ENCODE assay signal across 22 cellular contexts in genomic region chr3:89889386-89889785, GRCh38.
DNase-seq lines count a peak whose midpoint lies in the region; ATAC-seq and TF ChIP-seq lines count a peak whose summit lies in the region.
"Had no signal": no experiment of that assay in that cellular context is flagged by ENCODE, and none has a peak within 500 bp of the region (broad histone marks: within the 10 kb centered on the region; RNA-seq: fewer than 3 reads in every experiment).

No MANE protein-coding gene starts in this region.

- no peak overlapping the region for H3K27ac ChIP-seq in iPS DF 6.9 (ENCODE audit: low read length)
- H3K27ac ChIP-seq: C4-2B, GM23248 had no signal

- H3K9me3 Mint-ChIP-seq in progenitor cell of endocrine pancreas (ENCODE audit: low read depth) (peaks cover 7% of the 10 kb centered on the region), glutamatergic neuron (ENCODE audit: unreplicated experiment) (peaks cover 3% of the 10 kb centered on the region)

- H3K36me3 ChIP-seq in iPS DF 6.9 (ENCODE audit: control insufficient read depth, insufficient read depth, low read length), result no peaks in the 10 kb centered on the region

- H3K36me3 Mint-ChIP-seq in progenitor cell of endocrine pancreas (ENCODE audit: insufficient read depth) (no peaks in the 10 kb centered on the region), glutamatergic neuron (ENCODE audit: unreplicated experiment) (peaks cover 6% of the 10 kb centered on the region)
- H3K36me3 Mint-ChIP-seq: CD8-positive, alpha-beta memory T cell had no signal

- no peak overlapping the region for H3K4me3 Mint-ChIP-seq in progenitor cell of endocrine pancreas (ENCODE audit: low read depth)
- H3K4me3 Mint-ChIP-seq in glutamatergic neuron (ENCODE audit: unreplicated experiment), result no peak overlapping the region
- H3K4me3 Mint-ChIP-seq: CD8-positive, alpha-beta memory T cell had no signal

- H3K27ac Mint-ChIP-seq in progenitor cell of endocrine pancreas, result no peak overlapping the region
- no peak overlapping the region for H3K27ac Mint-ChIP-seq in glutamatergic neuron (ENCODE audit: unreplicated experiment)
- H3K27ac Mint-ChIP-seq: CD8-positive, alpha-beta memory T cell had no signal

- intact Hi-C loops in posterior vena cava (cut with DNase I), result no loop called here

- H3K4me3 ChIP-seq in iPS DF 6.9 (ENCODE audit: low read length), result no peak overlapping the region
- H3K4me3 ChIP-seq: GM23248, K562 had no signal

- H3K4me1 ChIP-seq in iPS DF 6.9 (ENCODE audit: control insufficient read depth, insufficient read depth, low read length), result no peaks in the 10 kb centered on the region

- DNase-seq in NCI-H748 (lab: John Stamatoyannopoulos, UW; ENCODE audit: unreplicated experiment) (peak; percentile 38), NCI-H748 treated with DMSO at 0.1 percent for 48 hours (lab: John Stamatoyannopoulos, UW) (no peak), SW480 (ENCODE audit: low spot score) (peak; percentile 38), iPS DF 6.9 (ENCODE audit: low read depth, low spot score) (peak; percentile 41), posterior vena cava (ENCODE audit: low spot score) (no peak), progenitor cell of endocrine pancreas (ENCODE audit: low spot score, unreplicated experiment) (no peak), glutamatergic neuron (no peak)
- DNase-seq: AML-193; CD8-positive, alpha-beta memory T cell; EL; GM23248; NCI-H1105; NCI-H1694; NCI-H2081; NCI-H2171; NCI-H345; NCI-H524 treated with DMSO at 0.1 percent for 48 hours; PC-3; Right ventricle myocardium superior had no signal

- H3K27me3 ChIP-seq in iPS DF 6.9 (ENCODE audit: control insufficient read depth, insufficient read depth, low read length), result no peaks in the 10 kb centered on the region

- TF ChIP-seq CTCF in progenitor cell of endocrine pancreas (IDR thresholded peaks at IDR 0.05; ENCODE audit: unreplicated experiment), result no peak
- TF ChIP-seq CTCF in glutamatergic neuron (IDR thresholded peaks at IDR 0.05; ENCODE audit: partially characterized antibody, unreplicated experiment), result no peak

- no peaks in the 10 kb centered on the region; the same call in 1 of the 2 replicates for H3K9me3 ChIP-seq in iPS DF 6.9 (ENCODE audit: control insufficient read depth, insufficient read depth, low read length)

- H3K4me1 Mint-ChIP-seq in progenitor cell of endocrine pancreas (ENCODE audit: low read depth) (no peaks in the 10 kb centered on the region), glutamatergic neuron (ENCODE audit: low read depth, unreplicated experiment) (no peaks in the 10 kb centered on the region)
- H3K4me1 Mint-ChIP-seq: CD8-positive, alpha-beta memory T cell had no signal

- no peaks in the 10 kb centered on the region for H3K27me3 Mint-ChIP-seq in progenitor cell of endocrine pancreas
- H3K27me3 Mint-ChIP-seq in glutamatergic neuron (ENCODE audit: unreplicated experiment), result no peaks in the 10 kb centered on the region
- H3K27me3 Mint-ChIP-seq: CD8-positive, alpha-beta memory T cell had no signal

- no peak for ATAC-seq in GM19324 (IDR thresholded peaks at IDR 0.05; ENCODE audit: low FRiP score, unreplicated experiment)
- ATAC-seq: K562, PC-3 had no signal

Comparison
In these comparisons a context has a peak if more than half of its experiments do, and no peak if none do; other contexts are left out.
1. DNase-seq: peak in NCI-H748 (single experiment), SW480 (single experiment) and iPS DF 6.9 (single experiment); none in NCI-H748 treated with DMSO at 0.1 percent for 48 hours (single experiment), posterior vena cava (single experiment), progenitor cell of endocrine pancreas (single experiment) and glutamatergic neuron (single experiment).